Comparison of ENCODE assay signal across 19 cellular contexts in genomic region chr1:118992426-118992825, GRCh38. TPM values are rescaled to one million over a fixed set of nuclear protein-coding genes. Genes with fewer than 3 reads are reported as not detected.
"Had no signal": no experiment of that assay in that cellular context is flagged by ENCODE, and none has a peak within 500 bp of the region (broad histone marks: within the 10 kb centered on the region; RNA-seq: fewer than 3 reads in every experiment).

No MANE protein-coding gene starts in this region.

- H3K27ac ChIP-seq: adrenal gland, esophagus squamous epithelium, neutrophil, pancreas, tibial artery had no signal

- H3K27ac Mint-ChIP-seq: activated T-helper 2 cell treated with anti-CD3 and anti-CD28 coated beads, Interferon-gamma antibody, Interleukin-2, Interleukin-4, amounts not matched to agents 10 μg/mL and 5 μg/mL and 100 μg/mL, durations not matched to agents 14 hours and 24 hours and 36 hours; dendritic cell treated with granulocyte-macrophage colony-stimulating factor and Interleukin-4, amounts not matched to agents 40 ng/mL and 50 ng/mL, for 4 days had no signal

- ATAC-seq: left ventricle myocardium superior; mucosa of descending colon; naive thymus-derived CD4-positive, alpha-beta T cell; pancreas; sciatic nerve had no signal

- DNase-seq: activated naive CD4-positive, alpha-beta T cell treated with Interleukin-2 at 50 U/mL for 16 hours; adrenal gland; effector memory CD4-positive, alpha-beta T cell; esophagus squamous epithelium; left ventricle myocardium superior; mucosa of descending colon; naive thymus-derived CD4-positive, alpha-beta T cell; pancreas; stimulated activated CD4-positive, alpha-beta T cell treated with anti-CD3 and anti-CD28 coated beads, Interleukin-4, amount 100 ng/mL, for 24 hours; stimulated activated naive CD4-positive, alpha-beta T cell; substantia nigra; SW 1271; T-helper 9 cell; tibial artery had no signal

- H3K4me3 Mint-ChIP-seq: dendritic cell treated with granulocyte-macrophage colony-stimulating factor and Interleukin-4, amounts not matched to agents 40 ng/mL and 50 ng/mL, for 4 days had no signal

- H3K4me1 ChIP-seq: pancreas had no signal

- H3K9me3 ChIP-seq: adrenal gland, esophagus squamous epithelium, mucosa of descending colon, neutrophil, pancreas, tibial artery had no signal

- H3K36me3 ChIP-seq: adrenal gland, esophagus squamous epithelium, neutrophil, pancreas, tibial artery had no signal

- H3K4me3 ChIP-seq: adrenal gland, esophagus squamous epithelium, mucosa of descending colon, pancreas, smooth muscle cell, tibial artery had no signal

- H3K9me3 Mint-ChIP-seq: activated T-helper 2 cell treated with anti-CD3 and anti-CD28 coated beads, Interferon-gamma antibody, Interleukin-2, Interleukin-4, amounts not matched to agents 10 μg/mL and 5 μg/mL and 100 μg/mL, durations not matched to agents 14 hours and 24 hours and 36 hours; dendritic cell treated with granulocyte-macrophage colony-stimulating factor and Interleukin-4, amounts not matched to agents 40 ng/mL and 50 ng/mL, for 4 days had no signal

RNA-seq across cellular contexts. Expression of gene TBX15, which starts 4.3 kb away (rescaled TPM):
- total RNA-seq: activated T-helper 2 cell treated with anti-CD3 and anti-CD28 coated beads, Interferon-gamma antibody, Interleukin-2, Interleukin-4, amounts not matched to agents 10 μg/mL and 5 μg/mL and 100 μg/mL, durations not matched to agents 14 hours and 24 hours and 36 hours; mucosa of descending colon; naive thymus-derived CD4-positive, alpha-beta T cell had no signal
